In genomic region chr10:63767512-63767911, GRCh38 we compare ENCODE assay signal across 10 cellular contexts.
DNase-seq lines count a peak whose midpoint lies in the region; ATAC-seq and TF ChIP-seq lines count a peak whose summit lies in the region.
"Had no signal": no experiment of that assay in that cellular context is flagged by ENCODE, and none has a peak within 500 bp of the region (broad histone marks: within the 10 kb centered on the region; RNA-seq: fewer than 3 reads in every experiment).

No MANE protein-coding gene starts in this region.

- no peaks in the 10 kb centered on the region for H3K36me3 ChIP-seq in upper lobe of left lung

- no peaks in the 10 kb centered on the region for H3K9me3 Mint-ChIP-seq in activated CD8-positive, alpha-beta T cell treated with anti-CD3 and anti-CD28 coated beads for 36 hours
- H3K9me3 Mint-ChIP-seq in activated CD8-positive, alpha-beta T cell treated with anti-CD3 and anti-CD28 coated beads, Interleukin-2, amount 10 ng/mL, durations not matched to agents 7 days and 5 days (ENCODE audit: insufficient read depth), result no peaks in the 10 kb centered on the region
- H3K9me3 Mint-ChIP-seq: stimulated activated effector memory CD8-positive, alpha-beta T cell treated with anti-CD3 and anti-CD28 coated beads, Interleukin-12 subunit alpha, Interleukin-12 subunit beta, amount 100 ng/mL, for 72 hours had no signal

- no peak overlapping the region for H3K27ac Mint-ChIP-seq in activated CD8-positive, alpha-beta T cell treated with anti-CD3 and anti-CD28 coated beads for 36 hours
- H3K27ac Mint-ChIP-seq in activated CD8-positive, alpha-beta T cell treated with anti-CD3 and anti-CD28 coated beads, Interleukin-2, amount 10 ng/mL, durations not matched to agents 7 days and 5 days, result no peak overlapping the region
- H3K27ac Mint-ChIP-seq: stimulated activated effector memory CD8-positive, alpha-beta T cell treated with anti-CD3 and anti-CD28 coated beads, Interleukin-12 subunit alpha, Interleukin-12 subunit beta, amount 100 ng/mL, for 72 hours had no signal

- intact Hi-C loops in activated CD8-positive, alpha-beta T cell treated with anti-CD3 and anti-CD28 coated beads for 36 hours (cut with micrococcal nuclease), result no loop called here

- POLR2A ChIA-PET in activated CD8-positive, alpha-beta T cell treated with anti-CD3 and anti-CD28 coated beads for 36 hours (lab: Charles Lee), result no interaction called here
- POLR2A ChIA-PET in activated CD8-positive, alpha-beta T cell treated with anti-CD3 and anti-CD28 coated beads, Interleukin-2, amount 10 ng/mL, durations not matched to agents 7 days and 5 days (lab: Charles Lee), result no interaction called here

- no peak overlapping the region for H3K4me3 Mint-ChIP-seq in activated CD8-positive, alpha-beta T cell treated with anti-CD3 and anti-CD28 coated beads for 36 hours
- no peak overlapping the region for H3K4me3 Mint-ChIP-seq in activated CD8-positive, alpha-beta T cell treated with anti-CD3 and anti-CD28 coated beads, Interleukin-2, amount 10 ng/mL, durations not matched to agents 7 days and 5 days
- H3K4me3 Mint-ChIP-seq: stimulated activated effector memory CD8-positive, alpha-beta T cell treated with anti-CD3 and anti-CD28 coated beads, Interleukin-12 subunit alpha, Interleukin-12 subunit beta, amount 100 ng/mL, for 72 hours had no signal

- TF ChIP-seq CTCF in activated CD8-positive, alpha-beta T cell treated with anti-CD3 and anti-CD28 coated beads for 36 hours (IDR thresholded peaks at IDR 0.05), result peak; percentile 58
- peak in 4 of 6 experiments; percentile 7 to 31 (median 18) for TF ChIP-seq CTCF in upper lobe of left lung (IDR thresholded peaks at IDR 0.05)

- H3K27me3 ChIP-seq in upper lobe of left lung, result no peaks in the 10 kb centered on the region

- no peak for TF ChIP-seq POLR2A in upper lobe of left lung (IDR thresholded peaks at IDR 0.05)

- DNase-seq in activated CD8-positive, alpha-beta T cell treated with anti-CD3 and anti-CD28 coated beads for 36 hours, result no peak
- no peak for DNase-seq in activated CD8-positive, alpha-beta T cell treated with anti-CD3 and anti-CD28 coated beads, Interleukin-2, amount 10 ng/mL, durations not matched to agents 7 days and 5 days
- peak; percentile 28 for DNase-seq in SK-N-DZ (ENCODE audit: low spot score)
- DNase-seq in glomerular visceral epithelial cell (ENCODE audit: extremely low spot score), result peak; percentile 16
- no peak for DNase-seq in upper lobe of left lung
- no peak for DNase-seq in HuH-7.5 (ENCODE audit: low spot score)
- DNase-seq: islet precursor cell had no signal

- CTCF ChIA-PET in activated CD8-positive, alpha-beta T cell treated with anti-CD3 and anti-CD28 coated beads for 36 hours (lab: Charles Lee), result interaction anchor here (0.8 to 2.3 kb wide), 4 partner anchors 18 to 601 kb away, joined by 3 to 6 read pairs (median 4); no protein-coding TSS in a partner anchor
- CTCF ChIA-PET in activated CD8-positive, alpha-beta T cell treated with anti-CD3 and anti-CD28 coated beads, Interleukin-2, amount 10 ng/mL, durations not matched to agents 7 days and 5 days (lab: Charles Lee), result interaction anchor here (0.7 to 3.0 kb wide), 4 partner anchors 8 to 610 kb away, joined by 3 to 10 read pairs (median 5); no protein-coding TSS in a partner anchor

- no peaks in the 10 kb centered on the region for H3K9me3 ChIP-seq in upper lobe of left lung

- no peak for ATAC-seq in activated CD8-positive, alpha-beta T cell treated with anti-CD3 and anti-CD28 coated beads for 36 hours
- ATAC-seq in activated CD8-positive, alpha-beta T cell treated with anti-CD3 and anti-CD28 coated beads, Interleukin-2, amount 10 ng/mL, durations not matched to agents 7 days and 5 days, result no peak
- ATAC-seq in upper lobe of left lung (ENCODE audit: low FRiP score in 2 of 2) (peak in 1 of 2 donors; percentile 14), GM21526 (IDR thresholded peaks at IDR 0.05; ENCODE audit: low FRiP score, unreplicated experiment) (no peak), GM18519 (IDR thresholded peaks at IDR 0.05; ENCODE audit: low FRiP score, unreplicated experiment) (no peak)
- ATAC-seq: stimulated activated effector memory CD8-positive, alpha-beta T cell treated with anti-CD3 and anti-CD28 coated beads, Interleukin-12 subunit alpha, Interleukin-12 subunit beta, amount 100 ng/mL, for 72 hours had no signal

- H3K4me1 Mint-ChIP-seq in activated CD8-positive, alpha-beta T cell treated with anti-CD3 and anti-CD28 coated beads for 36 hours (ENCODE audit: low read depth), result no peaks in the 10 kb centered on the region
- H3K4me1 Mint-ChIP-seq in activated CD8-positive, alpha-beta T cell treated with anti-CD3 and anti-CD28 coated beads, Interleukin-2, amount 10 ng/mL, durations not matched to agents 7 days and 5 days (ENCODE audit: low read depth), result no peaks in the 10 kb centered on the region
- H3K4me1 Mint-ChIP-seq: stimulated activated effector memory CD8-positive, alpha-beta T cell treated with anti-CD3 and anti-CD28 coated beads, Interleukin-12 subunit alpha, Interleukin-12 subunit beta, amount 100 ng/mL, for 72 hours had no signal

- H3K27ac ChIP-seq in upper lobe of left lung, result no peak overlapping the region

- peaks cover 4% of the 10 kb centered on the region for H3K27me3 Mint-ChIP-seq in activated CD8-positive, alpha-beta T cell treated with anti-CD3 and anti-CD28 coated beads for 36 hours
- H3K27me3 Mint-ChIP-seq in activated CD8-positive, alpha-beta T cell treated with anti-CD3 and anti-CD28 coated beads, Interleukin-2, amount 10 ng/mL, durations not matched to agents 7 days and 5 days (ENCODE audit: low read depth), result peaks cover 12% of the 10 kb centered on the region

- H3K36me3 Mint-ChIP-seq in activated CD8-positive, alpha-beta T cell treated with anti-CD3 and anti-CD28 coated beads for 36 hours (ENCODE audit: low read depth), result no peaks in the 10 kb centered on the region
- H3K36me3 Mint-ChIP-seq in activated CD8-positive, alpha-beta T cell treated with anti-CD3 and anti-CD28 coated beads, Interleukin-2, amount 10 ng/mL, durations not matched to agents 7 days and 5 days (ENCODE audit: low read depth), result no peaks in the 10 kb centered on the region
- H3K36me3 Mint-ChIP-seq: stimulated activated effector memory CD8-positive, alpha-beta T cell treated with anti-CD3 and anti-CD28 coated beads, Interleukin-12 subunit alpha, Interleukin-12 subunit beta, amount 100 ng/mL, for 72 hours had no signal

- no peak overlapping the region for H3K4me3 ChIP-seq in upper lobe of left lung

- peaks cover 0 to 6% (median 0%) of the 10 kb centered on the region in 4 donors for H3K4me1 ChIP-seq in upper lobe of left lung

- TF ChIP-seq EP300 in upper lobe of left lung (IDR thresholded peaks at IDR 0.05), result no peak

- 66 to 79% methylated on average over 2 of the region's 2 CpGs for WGBS in upper lobe of left lung, 2 donors

Comparison
In these comparisons a context has a peak if more than half of its experiments do, and no peak if none do; other contexts are left out.
1. DNase-seq: peak in SK-N-DZ (single experiment) and glomerular visceral epithelial cell (single experiment); none in activated CD8-positive, alpha-beta T cell treated with anti-CD3 and anti-CD28 coated beads for 36 hours (single experiment), activated CD8-positive, alpha-beta T cell treated with anti-CD3 and anti-CD28 coated beads, Interleukin-2, amount 10 ng/mL, durations not matched to agents 7 days and 5 days (single experiment), upper lobe of left lung (0 of 2) and HuH-7.5 (single experiment).